ENCODE assay signal across 11 cellular contexts in genomic region chr7:86768967-86769760, GRCh38.
A peak's percentile ranks its signal among the peaks of the same experiment; 100 is the strongest.
DNase-seq lines count a peak whose midpoint lies in the region; ATAC-seq lines count a peak whose summit lies in the region.
"Had no signal": no experiment of that assay in that cellular context is flagged by ENCODE, and none has a peak within 500 bp of the region (broad histone marks: within the 10 kb centered on the region; RNA-seq: fewer than 3 reads in every experiment).

No MANE protein-coding gene starts in this region.

- H3K9me3 Mint-ChIP-seq in stimulated activated naive CD8-positive, alpha-beta T cell treated with anti-CD3 and anti-CD28 coated beads, Interleukin-15, amount 100 ng/mL, for 72 hours = no peaks in the 10 kb centered on the region
- H3K9me3 Mint-ChIP-seq: T-helper 1 cell treated with Interleukin-12 subunit alpha and Interleukin-12 subunit beta and Interleukin-4 antibody, amounts not matched to agents 30 μg/mL and 1 μg/mL, for 36 hours had no signal

- no peaks in the 10 kb centered on the region for H3K4me1 Mint-ChIP-seq in stimulated activated naive CD8-positive, alpha-beta T cell treated with anti-CD3 and anti-CD28 coated beads, Interleukin-15, amount 100 ng/mL, for 72 hours

- no peaks in the 10 kb centered on the region for H3K27me3 Mint-ChIP-seq in stimulated activated naive CD8-positive, alpha-beta T cell treated with anti-CD3 and anti-CD28 coated beads, Interleukin-15, amount 100 ng/mL, for 72 hours

- H3K4me3 Mint-ChIP-seq in stimulated activated naive CD8-positive, alpha-beta T cell treated with anti-CD3 and anti-CD28 coated beads, Interleukin-15, amount 100 ng/mL, for 72 hours = no peak overlapping the region
- H3K4me3 Mint-ChIP-seq: T-helper 1 cell treated with Interleukin-12 subunit alpha and Interleukin-12 subunit beta and Interleukin-4 antibody, amounts not matched to agents 30 μg/mL and 1 μg/mL, for 36 hours had no signal

- H3K27ac Mint-ChIP-seq in stimulated activated naive CD8-positive, alpha-beta T cell treated with anti-CD3 and anti-CD28 coated beads, Interleukin-15, amount 100 ng/mL, for 72 hours = no peak overlapping the region
- H3K27ac Mint-ChIP-seq: T-helper 1 cell treated with Interleukin-12 subunit alpha and Interleukin-12 subunit beta and Interleukin-4 antibody, amounts not matched to agents 30 μg/mL and 1 μg/mL, for 36 hours had no signal

- peak; percentile 76 for ATAC-seq in GM18909 (IDR thresholded peaks at IDR 0.05; ENCODE audit: poor library complexity, unreplicated experiment)
- peak; percentile 76 for ATAC-seq in HG02571 (IDR thresholded peaks at IDR 0.05; ENCODE audit: unreplicated experiment)
- ATAC-seq in HG03439 (IDR thresholded peaks at IDR 0.05; ENCODE audit: unreplicated experiment) = peak; percentile 66
- no peak for ATAC-seq in stimulated activated naive CD8-positive, alpha-beta T cell treated with anti-CD3 and anti-CD28 coated beads, Interleukin-15, amount 100 ng/mL, for 72 hours
- ATAC-seq: right cardiac atrium had no signal

- DNase-seq in left kidney (ENCODE audit: low read depth, low spot score) = peak; percentile 8
- DNase-seq in NOMO-1 treated with DMSO at 0.1 percent for 48 hours (lab: John Stamatoyannopoulos, UW; ENCODE audit: unreplicated experiment) = no peak
- DNase-seq in stimulated activated naive CD8-positive, alpha-beta T cell treated with anti-CD3 and anti-CD28 coated beads, Interleukin-15, amount 100 ng/mL, for 72 hours = no peak
- no peak for DNase-seq in NCI-H82 treated with DMSO at 0.1 percent for 48 hours (lab: John Stamatoyannopoulos, UW; ENCODE audit: unreplicated experiment)
- DNase-seq: Calu3, right cardiac atrium, tibial artery had no signal
